8 cellular contexts compared by ENCODE assay signal in genomic region chr1:40530735-40531380, GRCh38. TPM values are rescaled to one million over a fixed set of nuclear protein-coding genes. Genes with fewer than 3 reads are reported as not detected.
DNase-seq lines count a peak whose midpoint lies in the region; TF ChIP-seq lines count a peak whose summit lies in the region.

No MANE protein-coding gene starts in this region.

- H2BK5ac ChIP-seq in mesendoderm (ENCODE audit: low read length) = no peak overlapping the region

- intact Hi-C loops in activated CD4-positive, alpha-beta T cell treated with anti-CD3 and anti-CD28 coated beads, Interleukin-2, amount 10 ng/mL, durations not matched to agents 24 days and 14 days (cut with micrococcal nuclease) = loop anchor here (5.0 kb wide), 1 partner anchor 369 kb away; the partner anchor contains the start of gene RLF

- no peaks in the 10 kb centered on the region for H3K27me3 ChIP-seq in mesendoderm (ENCODE audit: insufficient read depth, low read length, poor library complexity)

- no peak overlapping the region for H3K4ac ChIP-seq in mesendoderm (ENCODE audit: low read depth, low read length)

- no peaks in the 10 kb centered on the region for H3K36me3 ChIP-seq in mesendoderm (ENCODE audit: control insufficient read depth, insufficient read depth, low read length)

- H4K5ac ChIP-seq in mesendoderm (ENCODE audit: low read length) = peak overlapping the region; percentile 90

- no peaks in the 10 kb centered on the region for H3K4me1 ChIP-seq in mesendoderm (ENCODE audit: control insufficient read depth, low read depth, low read length)

- peaks cover 22% of the 10 kb centered on the region for H3K4me1 Mint-ChIP-seq in activated CD4-positive, alpha-beta T cell treated with anti-CD3 and anti-CD28 coated beads, Interleukin-2, amount 10 ng/mL, durations not matched to agents 24 days and 14 days
- peaks cover 27% of the 10 kb centered on the region for H3K4me1 Mint-ChIP-seq in chondrocyte (ENCODE audit: low read depth)

- no peak overlapping the region for H2BK120ac ChIP-seq in mesendoderm (ENCODE audit: low read depth, low read length)

- H4K8ac ChIP-seq in mesendoderm (ENCODE audit: low read depth, low read length) = peak overlapping the region; percentile 81

- 100% methylated on average over 1 of the region's 5 CpGs for WGBS in mesendoderm (ENCODE audit: extremely low coverage, insufficient coverage, low lambda C conversion rate)

- H3K4me3 ChIP-seq in NB4 (ENCODE audit: low read depth, low read length) (peak overlapping the region; percentile 97), mesendoderm (ENCODE audit: low read length) (peak overlapping the region; percentile 54)

- H3K56ac ChIP-seq in mesendoderm (ENCODE audit: low read length) = peak overlapping the region; percentile 66

- peaks cover 22% of the 10 kb centered on the region for H3K36me3 Mint-ChIP-seq in activated CD4-positive, alpha-beta T cell treated with anti-CD3 and anti-CD28 coated beads, Interleukin-2, amount 10 ng/mL, durations not matched to agents 24 days and 14 days (ENCODE audit: low read depth)
- peaks cover 3% of the 10 kb centered on the region for H3K36me3 Mint-ChIP-seq in chondrocyte (ENCODE audit: low read depth)

- H3K9ac ChIP-seq in mesendoderm (ENCODE audit: low read length) = peak overlapping the region; percentile 77

- DNase-seq in activated CD4-positive, alpha-beta T cell treated with anti-CD3 and anti-CD28 coated beads, Interleukin-2, amount 10 ng/mL, durations not matched to agents 24 days and 14 days = no peak
- DNase-seq in activated CD4-positive, alpha-beta T cell treated with anti-CD3 and anti-CD28 coated beads for 1 hour = no peak
- DNase-seq in NB4 (ENCODE audit: low read depth) (peak; percentile 41), chondrocyte (ENCODE audit: low spot score) (no peak), mesendoderm (no peak), DMS153 treated with DMSO at 0.1 percent for 48 hours (lab: John Stamatoyannopoulos, UW; ENCODE audit: unreplicated experiment) (no peak), NCI-H526 treated with DMSO at 0.1 percent for 48 hours (lab: John Stamatoyannopoulos, UW) (no peak), NCI-H2081 (lab: John Stamatoyannopoulos, UW) (no peak)

- no peaks in the 10 kb centered on the region for H3K79me1 ChIP-seq in mesendoderm (ENCODE audit: low read length)

- peak overlapping the region; percentile 60 for H3K18ac ChIP-seq in mesendoderm (ENCODE audit: low read length)

- H2BK15ac ChIP-seq in mesendoderm (replicated peaks; ENCODE audit: low read depth) = no peak overlapping the region

- H3K79me2 ChIP-seq in mesendoderm (ENCODE audit: control insufficient read depth, insufficient read depth, low read length) = no peaks in the 10 kb centered on the region

- H3K27ac ChIP-seq in mesendoderm (ENCODE audit: low read depth, low read length) = no peak overlapping the region

- peaks cover 32% of the 10 kb centered on the region for H3K9me3 Mint-ChIP-seq in activated CD4-positive, alpha-beta T cell treated with anti-CD3 and anti-CD28 coated beads, Interleukin-2, amount 10 ng/mL, durations not matched to agents 24 days and 14 days
- H3K9me3 Mint-ChIP-seq in chondrocyte (ENCODE audit: low read depth) = peaks cover 13% of the 10 kb centered on the region

- no peak overlapping the region for H2AK5ac ChIP-seq in mesendoderm (ENCODE audit: low read length)

- peaks cover 13% of the 10 kb centered on the region for H3K27me3 Mint-ChIP-seq in activated CD4-positive, alpha-beta T cell treated with anti-CD3 and anti-CD28 coated beads, Interleukin-2, amount 10 ng/mL, durations not matched to agents 24 days and 14 days
- no peaks in the 10 kb centered on the region for H3K27me3 Mint-ChIP-seq in chondrocyte (ENCODE audit: low read depth)

- TF ChIP-seq CTCF in NB4 (IDR thresholded peaks at IDR 0.05; ENCODE audit: low read depth, low read length) = no peak
- no peak for TF ChIP-seq CTCF in chondrocyte (IDR thresholded peaks at IDR 0.05)

- no peak for TF ChIP-seq POLR2A in NB4 (IDR thresholded peaks at IDR 0.05; ENCODE audit: extremely low read depth, insufficient read length)

- H3K23ac ChIP-seq in mesendoderm (ENCODE audit: low read length) = no peak overlapping the region

- H3K4me2 ChIP-seq in mesendoderm (ENCODE audit: low read length) = peak overlapping the region; percentile 61

- peak overlapping the region; percentile 97 for H3K4me3 Mint-ChIP-seq in activated CD4-positive, alpha-beta T cell treated with anti-CD3 and anti-CD28 coated beads, Interleukin-2, amount 10 ng/mL, durations not matched to agents 24 days and 14 days
- H3K4me3 Mint-ChIP-seq in chondrocyte (ENCODE audit: unreplicated experiment) = peak overlapping the region; percentile 95

- H3K27ac Mint-ChIP-seq in activated CD4-positive, alpha-beta T cell treated with anti-CD3 and anti-CD28 coated beads, Interleukin-2, amount 10 ng/mL, durations not matched to agents 24 days and 14 days = peak overlapping the region; percentile 93
- H3K27ac Mint-ChIP-seq in chondrocyte (ENCODE audit: unreplicated experiment) = peak overlapping the region; percentile 98

RNA-seq across cellular contexts. Expression of gene ZNF684, which starts 0.6 kb away (rescaled TPM):
- total RNA-seq in activated CD4-positive, alpha-beta T cell treated with anti-CD3 and anti-CD28 coated beads, Interleukin-2, amount 10 ng/mL, durations not matched to agents 24 days and 14 days = 4.7 and 4.9 TPM in 2 replicates
- total RNA-seq in chondrocyte = 3.5 to 5.2 TPM (median 4.8 TPM) in 3 replicates
- polyA plus RNA-seq in mesendoderm (2013, experiment 1 of 2) = 3.8 TPM
- 3.4 TPM for polyA plus RNA-seq in mesendoderm (2013, experiment 2 of 2)

RNA-seq across cellular contexts. Expression of gene EXO5, which starts 22.3 kb away (rescaled TPM):
- total RNA-seq in activated CD4-positive, alpha-beta T cell treated with anti-CD3 and anti-CD28 coated beads, Interleukin-2, amount 10 ng/mL, durations not matched to agents 24 days and 14 days = 17.2 and 18.0 TPM in 2 replicates
- total RNA-seq in chondrocyte = 13.1 to 15.0 TPM (median 14.0 TPM) in 3 replicates
- 6.5 TPM for polyA plus RNA-seq in mesendoderm (2013, experiment 1 of 2)
- polyA plus RNA-seq in mesendoderm (2013, experiment 2 of 2) = 6.2 TPM

RNA-seq across cellular contexts. Expression of gene ZFP69, which starts 53.8 kb away (rescaled TPM):
- total RNA-seq in activated CD4-positive, alpha-beta T cell treated with anti-CD3 and anti-CD28 coated beads, Interleukin-2, amount 10 ng/mL, durations not matched to agents 24 days and 14 days = 3.1 and 3.9 TPM in 2 replicates
- total RNA-seq in chondrocyte = 4.5 to 4.9 TPM (median 4.5 TPM) in 3 replicates
- polyA plus RNA-seq in mesendoderm (2013, experiment 1 of 2) = 2.8 TPM
- 2.9 TPM for polyA plus RNA-seq in mesendoderm (2013, experiment 2 of 2)
